1 cellular context compared by ENCODE assay signal in genomic region chr12:57520008-57520726, GRCh38.
TF ChIP-seq lines count a peak whose summit lies in the region.

Gene DDIT3 (minus strand): TSS chr12:57520514. CDS start chr12:57517406, 3,108 bp downstream.

TF ChIP-seq in HEK293, 187 proteins besides CTCF, POLR2A, EP300 and RAD21 (continued from another document):
- TF ChIP-seq ZNF843 (tag by site-specific recombination; IDR thresholded peaks at IDR 0.05) (0 out of 2 replicates have a peak, but pooled peaks have one; percentile 39), ZNF514 (tag by site-specific recombination; IDR thresholded peaks at IDR 0.05) (no peak), HOXD13 (CRISPR knock-in tag; IDR thresholded peaks at IDR 0.05; ENCODE audit: borderline replicate concordance) (no peak), GLIS1 (tag by site-specific recombination; IDR thresholded peaks at IDR 0.05) (peak; percentile 98), ZNF140 (tag by site-specific recombination; IDR thresholded peaks at IDR 0.05) (no peak), ZBTB49 (tag by site-specific recombination; IDR thresholded peaks at IDR 0.05; ENCODE audit: low read depth) (no peak), ZNF639 (tag by site-specific recombination; IDR thresholded peaks at IDR 0.05) (no peak), ZFP37 (tag by site-specific recombination; IDR thresholded peaks at IDR 0.05) (peak; percentile 69; the same call in 1 of the 2 replicates), IKZF3 (tag by site-specific recombination; IDR thresholded peaks at IDR 0.05) (no peak), ZNF19 (tag by site-specific recombination; IDR thresholded peaks at IDR 0.05; ENCODE audit: low read depth) (no peak), ZNF560 (tag by site-specific recombination; IDR thresholded peaks at IDR 0.05; ENCODE audit: borderline replicate concordance) (no peak), ZNF423 (tag by site-specific recombination; IDR thresholded peaks at IDR 0.05) (no peak), ZNF341 (tag by site-specific recombination; IDR thresholded peaks at IDR 0.05; ENCODE audit: low read depth) (no peak), KLF7 (tag by site-specific recombination; IDR thresholded peaks at IDR 0.05; ENCODE audit: borderline replicate concordance) (0 out of 2 replicates have a peak, but pooled peaks have one; percentile 10), KLF8 (tag by site-specific recombination; IDR thresholded peaks at IDR 0.05) (peak; percentile 60)
TF ChIP-seq in HEK293: peak in this region for 50.
